Comparison of ENCODE assay signal across 18 cellular contexts in genomic region chr3:4306091-4306490, GRCh38. TPM values are rescaled to one million over a fixed set of nuclear protein-coding genes. Genes with fewer than 3 reads are reported as not detected.
DNase-seq lines count a peak whose midpoint lies in the region; ATAC-seq and TF ChIP-seq lines count a peak whose summit lies in the region.
"Had no signal": no experiment of that assay in that cellular context is flagged by ENCODE, and none has a peak within 500 bp of the region (broad histone marks: within the 10 kb centered on the region; RNA-seq: fewer than 3 reads in every experiment).

No MANE protein-coding gene starts in this region.

- no peak overlapping the region; a peak in 1 of 20 replicates for H3K4me3 ChIP-seq in BLaER1 treated with 17β-estradiol and CSF1 and Interleukin-3, amounts not matched to agents 10 nM and 100 nM
- H3K4me3 ChIP-seq in left lung (no peak overlapping the region), stomach smooth muscle (ENCODE audit: low read length in 2 of 2) (no peak overlapping the region), colonic mucosa (no peak overlapping the region)

- H3K36me3 Mint-ChIP-seq in brain (peaks cover 57% of the 10 kb centered on the region), Calu3 (ENCODE audit: insufficient read depth, unreplicated experiment) (peaks cover 18% of the 10 kb centered on the region)

- H3K9ac ChIP-seq in BLaER1 treated with 17β-estradiol and CSF1 and Interleukin-3, amounts not matched to agents 10 nM and 100 nM: no peak overlapping the region
- no peak overlapping the region for H3K9ac ChIP-seq in stomach smooth muscle (ENCODE audit: low read length in 2 of 2)
- no peak overlapping the region for H3K9ac ChIP-seq in colonic mucosa (ENCODE audit: low read depth in 2 of 2, low read length in 2 of 2)

- BruUV-seq in Calu3 (replicated peaks; lab: Mats Ljungman, UMichigan): no TSS peak

- H3K27me3 ChIP-seq in BLaER1 treated with 17β-estradiol and CSF1 and Interleukin-3, amounts not matched to agents 10 nM and 100 nM: no peaks in the 10 kb centered on the region
- H3K27me3 ChIP-seq in left lung (no peaks in the 10 kb centered on the region), stomach smooth muscle (ENCODE audit: control insufficient read depth in 1 of 2, insufficient read depth in 2 of 2, low read length in 2 of 2) (no peaks in the 10 kb centered on the region), colonic mucosa (no peaks in the 10 kb centered on the region)

- intact Hi-C loops in left lung (cut with DNase I): no loop called here
- intact Hi-C loops in colonic mucosa (cut with DNase I): no loop called here
- intact Hi-C loops in Calu3 (cut with micrococcal nuclease; ENCODE audit: unreplicated experiment): no loop called here

- no peak overlapping the region for H3K27ac ChIP-seq in BLaER1 treated with 17β-estradiol and CSF1 and Interleukin-3, amounts not matched to agents 10 nM and 100 nM
- H3K27ac ChIP-seq in left lung (peak overlapping the region; percentile 9 to 60), stomach smooth muscle (ENCODE audit: low read length) (peak overlapping the region; percentile 1), colonic mucosa (no peak overlapping the region)

- H3K9me3 Mint-ChIP-seq in brain: peaks cover 0 to 8% (median 3%) of the 10 kb centered on the region in 5 experiments
- no peaks in the 10 kb centered on the region for H3K9me3 Mint-ChIP-seq in Calu3 (ENCODE audit: low read depth, unreplicated experiment)
- H3K9me3 Mint-ChIP-seq: CD8-positive, alpha-beta memory T cell; central memory CD8-positive, alpha-beta T cell had no signal

- CTCF ChIA-PET in Calu3 (lab: Charles Lee): no interaction called here

- H3K4me3 Mint-ChIP-seq in brain: peak overlapping the region in 4 of 5 experiments; percentile 9 to 96 (median 94)
- H3K4me3 Mint-ChIP-seq in Calu3 (ENCODE audit: low read depth, unreplicated experiment): no peak overlapping the region
- H3K4me3 Mint-ChIP-seq: central memory CD8-positive, alpha-beta T cell had no signal

- H3K4me1 Mint-ChIP-seq in brain: peaks cover 52% of the 10 kb centered on the region
- no peaks in the 10 kb centered on the region for H3K4me1 Mint-ChIP-seq in Calu3 (ENCODE audit: low read depth, unreplicated experiment)

- H3K36me3 ChIP-seq in BLaER1 treated with 17β-estradiol and CSF1 and Interleukin-3, amounts not matched to agents 10 nM and 100 nM: peaks cover 0 to 61% (median 40%) of the 10 kb centered on the region in 11 experiments; a peak in 19 of 22 replicates
- H3K36me3 ChIP-seq in left lung (no peaks in the 10 kb centered on the region), stomach smooth muscle (ENCODE audit: control insufficient read depth in 2 of 2, insufficient read depth in 2 of 2, low read length in 2 of 2) (no peaks in the 10 kb centered on the region), colonic mucosa (no peaks in the 10 kb centered on the region)

- ATAC-seq in left lung (no peak), HG02610 (IDR thresholded peaks at IDR 0.05; ENCODE audit: unreplicated experiment) (no peak)

- H3K4me2 ChIP-seq in BLaER1 treated with 17β-estradiol and CSF1 and Interleukin-3, amounts not matched to agents 10 nM and 100 nM: peak overlapping the region in 7 of 11 experiments; percentile 63 to 86 (median 74); a peak in 10 of 22 replicates

- peaks cover 15 to 47% (median 21%) of the 10 kb centered on the region in 10 experiments; a peak in 19 of 20 replicates for H3K4me1 ChIP-seq in BLaER1 treated with 17β-estradiol and CSF1 and Interleukin-3, amounts not matched to agents 10 nM and 100 nM
- H3K4me1 ChIP-seq in left lung: peaks cover 22 to 30% of the 10 kb centered on the region in 2 donors
- peaks cover 4% of the 10 kb centered on the region for H3K4me1 ChIP-seq in stomach smooth muscle (ENCODE audit: control insufficient read depth, insufficient read depth, low read length)
- no peaks in the 10 kb centered on the region for H3K4me1 ChIP-seq in colonic mucosa

- H3K27ac Mint-ChIP-seq in brain (peak overlapping the region in 3 of 5 experiments; percentile 76 to 85 (median 79)), Calu3 (ENCODE audit: unreplicated experiment) (no peak overlapping the region)
- H3K27ac Mint-ChIP-seq: activated naive CD8-positive, alpha-beta T cell; CD8-positive, alpha-beta memory T cell had no signal

- H3K27me3 Mint-ChIP-seq in brain (no peaks in the 10 kb centered on the region), Calu3 (ENCODE audit: unreplicated experiment) (no peaks in the 10 kb centered on the region)
- H3K27me3 Mint-ChIP-seq: activated naive CD8-positive, alpha-beta T cell; central memory CD8-positive, alpha-beta T cell had no signal

- DNase-seq in left lung (no peak), cerebellar nuclear complex (lab: John Stamatoyannopoulos, UW) (no peak), colonic mucosa (no peak), Calu3 (no peak)
- DNase-seq: CD8-positive, alpha-beta memory T cell; EL; KG1; NCI-H1417; NCI-H2171 treated with DMSO at 0.1 percent for 48 hours; NCI-H82; nucleus accumbens; stimulated activated CD4-positive, alpha-beta T cell treated with anti-CD3 and anti-CD28 coated beads, Interleukin-4, amount 100 ng/mL, for 24 hours had no signal

- peaks cover 0 to 15% (median 0%) of the 10 kb centered on the region in 11 experiments; a peak in 5 of 22 replicates for H3K9me3 ChIP-seq in BLaER1 treated with 17β-estradiol and CSF1 and Interleukin-3, amounts not matched to agents 10 nM and 100 nM (replicated peaks in 1 of 11)
- H3K9me3 ChIP-seq in left lung: no peaks in the 10 kb centered on the region
- no peaks in the 10 kb centered on the region for H3K9me3 ChIP-seq in stomach smooth muscle (ENCODE audit: control insufficient read depth in 2 of 2, low read length in 2 of 2)
- H3K9me3 ChIP-seq in colonic mucosa: no peaks in the 10 kb centered on the region

- TF ChIP-seq CTCF in brain (conservative IDR thresholded peaks at IDR 0.05) (no peak), left lung (IDR thresholded peaks at IDR 0.05) (no peak), colonic mucosa (IDR thresholded peaks at IDR 0.05) (no peak), Calu3 (IDR thresholded peaks at IDR 0.05; ENCODE audit: unreplicated experiment) (no peak)

- H4K20me1 ChIP-seq in BLaER1 treated with 17β-estradiol and CSF1 and Interleukin-3, amounts not matched to agents 10 nM and 100 nM: peaks cover 0 to 23% (median 7%) of the 10 kb centered on the region in 11 experiments; a peak in 8 of 22 replicates

RNA-seq across cellular contexts. Expression of gene SETMAR, which starts 2.9 kb away (rescaled TPM):
- polyA plus RNA-seq in brain (ENCODE audit: insufficient read depth, low read depth, low replicate concordance): 9.5 TPM
- total RNA-seq in left lung (10 to 100 TPM; 12.8 to 19.4 TPM), colonic mucosa (10 to 100 TPM in 1 of 2 donors, 1 to 10 TPM in 1; 7.9 to 16.1 TPM), Calu3 (2022) (7.8 and 10.4 TPM in 2 replicates)

Comparison
In these comparisons a context has a peak if more than half of its experiments do, and no peak if none do; other contexts are left out.
1. H3K27ac ChIP-seq: peak in left lung (2 of 2) and stomach smooth muscle (single experiment); none in BLaER1 treated with 17β-estradiol and CSF1 and Interleukin-3, amounts not matched to agents 10 nM and 100 nM (0 of 11) and colonic mucosa (single experiment).